ENCODE assay signal across 8 cellular contexts in the genomic region with DNA sequence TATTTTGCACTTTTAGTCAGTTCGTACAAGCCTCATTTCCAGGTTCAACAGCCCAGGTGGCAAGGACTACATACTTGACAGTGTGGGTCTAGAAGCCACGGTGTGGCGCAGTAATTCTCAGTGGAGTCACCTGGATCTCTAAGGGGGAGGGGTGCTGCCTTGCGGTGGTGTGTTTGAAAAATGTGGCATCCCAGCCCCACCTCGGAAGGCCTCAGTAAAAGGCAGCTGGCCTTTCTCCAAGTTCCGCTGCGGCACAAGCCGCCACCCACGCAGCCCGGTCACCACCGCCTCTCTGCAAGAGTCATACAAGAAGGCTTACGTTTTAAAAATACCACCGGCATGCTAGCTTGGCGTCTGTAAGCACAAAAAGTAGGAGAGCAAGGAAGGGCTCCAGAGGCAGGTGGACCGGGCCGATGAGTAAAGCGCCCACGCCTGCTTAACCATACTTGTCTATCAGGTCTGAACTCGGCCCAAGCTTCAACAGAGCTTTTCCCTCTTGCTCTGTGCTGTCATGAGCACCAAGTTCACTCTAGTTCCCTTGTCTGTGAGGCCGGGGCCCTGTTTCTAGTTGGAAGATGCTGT. TPM values are rescaled to one million over a fixed set of nuclear protein-coding genes. Genes with fewer than 3 reads are reported as not detected.
DNase-seq lines count a peak whose midpoint lies in the region; ATAC-seq, FAIRE-seq and TF ChIP-seq lines count a peak whose summit lies in the region.

No MANE protein-coding gene starts in this region.

- intact Hi-C loops in esophagus muscularis mucosa (cut with DNase I) = loop anchor here (5.0 to 10.0 kb wide), 2 partner anchors 49 to 172 kb away; partner anchors contain the start of gene SPRED2
- intact Hi-C loops in pancreas (cut with DNase I) = loop anchor here in 1 of 3 donors (10.0 kb wide), 1 partner anchor 52 kb away; the partner anchor contains the start of gene SPRED2

- no peaks in the 10 kb centered on the region for H3K36me3 ChIP-seq in esophagus muscularis mucosa
- H3K36me3 ChIP-seq in pancreas = no peaks in the 10 kb centered on the region
- H3K36me3 ChIP-seq in tibial nerve = peaks cover 0 to 7% (median 0%) of the 10 kb centered on the region in 3 donors

- ATAC-seq in HG02973 (IDR thresholded peaks at IDR 0.05; ENCODE audit: unreplicated experiment) (peak; percentile 65), pancreas (peak; percentile 84 to 91 (median 90))

- H3K27me3 ChIP-seq in esophagus muscularis mucosa (no peaks in the 10 kb centered on the region), pancreas (no peaks in the 10 kb centered on the region), tibial nerve (no peaks in the 10 kb centered on the region)

- DNase-seq in NCI-H748 (lab: John Stamatoyannopoulos, UW; ENCODE audit: unreplicated experiment) (peak; percentile 53), NCI-H748 treated with DMSO at 0.1 percent for 48 hours (lab: John Stamatoyannopoulos, UW) (no peak), NCI-H526 treated with DMSO at 0.1 percent for 48 hours (lab: John Stamatoyannopoulos, UW) (peak; percentile 49), esophagus muscularis mucosa (ENCODE audit: extremely low spot score) (no peak), pancreas (peak; percentile 77 to 86 (median 80)), tibial nerve (ENCODE audit: low spot score in 2 of 2) (peak; percentile 65 to 67)
- peak; percentile 94 for DNase-seq in activated CD8-positive, alpha-beta memory T cell treated with anti-CD3 and anti-CD28 coated beads, Interleukin-2, amount 50 U/mL, for 48 hours

- TF ChIP-seq EP300 in esophagus muscularis mucosa (IDR thresholded peaks at IDR 0.05) (no peak), tibial nerve (IDR thresholded peaks at IDR 0.05) (peak in 1 of 2 donors; percentile 41)

- 32% methylated on average over 18 of the region's 20 CpGs for WGBS in esophagus muscularis mucosa
- WGBS in pancreas, 2 donors = 8 to 10% methylated on average over 20 of the region's 20 CpGs
- WGBS in tibial nerve, 2 donors = 11% methylated on average over 20 of the region's 20 CpGs

- TF ChIP-seq POLR2A in esophagus muscularis mucosa (IDR thresholded peaks at IDR 0.05; ENCODE audit: low read depth) (no peak), tibial nerve (IDR thresholded peaks at IDR 0.05) (no peak)

- H3K27ac ChIP-seq in esophagus muscularis mucosa (replicated peaks in 1 of 4) = peak overlapping the region; percentile 50 to 72 (median 60)
- H3K27ac ChIP-seq in pancreas = peak overlapping the region; percentile 64 to 76 (median 71)
- peak overlapping the region in 3 of 4 donors; percentile 61 to 76 (median 63) for H3K27ac ChIP-seq in tibial nerve

- H3K9me3 ChIP-seq in esophagus muscularis mucosa (no peaks in the 10 kb centered on the region), pancreas (no peaks in the 10 kb centered on the region), tibial nerve (no peaks in the 10 kb centered on the region)

- H3K4me1 ChIP-seq in esophagus muscularis mucosa = peaks cover 32 to 60% (median 47%) of the 10 kb centered on the region in 4 donors
- H3K4me1 ChIP-seq in pancreas = peaks cover 24 to 40% (median 33%) of the 10 kb centered on the region in 3 donors
- H3K4me1 ChIP-seq in tibial nerve = peaks cover 4 to 78% (median 25%) of the 10 kb centered on the region in 4 donors

- TF ChIP-seq CTCF in esophagus muscularis mucosa (IDR thresholded peaks at IDR 0.05) (peak in 2 of 3 experiments; percentile 11 to 30), pancreas (IDR thresholded peaks at IDR 0.05) (no peak), tibial nerve (IDR thresholded peaks at IDR 0.05) (peak in 1 of 5 experiments; percentile 11)

- FAIRE-seq in pancreas (lab: Jason Lieb, UNC) = no peak

- H3K4me3 ChIP-seq in esophagus muscularis mucosa = peak overlapping the region; percentile 12 to 37 (median 30)
- no peak overlapping the region for H3K4me3 ChIP-seq in pancreas
- peak overlapping the region in 2 of 4 donors; percentile 7 to 14 for H3K4me3 ChIP-seq in tibial nerve

RNA-seq across cellular contexts. Expression of gene SPRED2, which starts 49.5 kb away (rescaled TPM):
- total RNA-seq in esophagus muscularis mucosa (10 to 100 TPM; 17.4 to 25.6 (median 18.7) TPM), pancreas (10 to 100 TPM; 13.8 to 20.0 (median 16.3) TPM), tibial nerve (10 to 100 TPM; 21.9 to 28.8 (median 25.5) TPM)
- 10 to 100 TPM in 1 of 2 donors, 1 to 10 TPM in 1; 6.2 to 12.2 TPM for polyA plus RNA-seq in pancreas

Comparison
In these comparisons a context has a peak if more than half of its experiments do, and no peak if none do; other contexts are left out.
1. DNase-seq: peak in NCI-H748 (single experiment), NCI-H526 treated with DMSO at 0.1 percent for 48 hours (single experiment), activated CD8-positive, alpha-beta memory T cell treated with anti-CD3 and anti-CD28 coated beads, Interleukin-2, amount 50 U/mL, for 48 hours (single experiment), pancreas (6 of 6) and tibial nerve (2 of 2); none in NCI-H748 treated with DMSO at 0.1 percent for 48 hours (single experiment) and esophagus muscularis mucosa (single experiment).
2. H3K4me3 ChIP-seq: peak in esophagus muscularis mucosa (4 of 4); none in pancreas (0 of 4).
3. CTCF ChIP-seq: peak in esophagus muscularis mucosa (2 of 3); none in pancreas (0 of 4).
4. Peak in every context shown above with its lines, with median percentiles within 50 percentile points of each other: H3K27ac ChIP-seq.